In the genomic region with DNA sequence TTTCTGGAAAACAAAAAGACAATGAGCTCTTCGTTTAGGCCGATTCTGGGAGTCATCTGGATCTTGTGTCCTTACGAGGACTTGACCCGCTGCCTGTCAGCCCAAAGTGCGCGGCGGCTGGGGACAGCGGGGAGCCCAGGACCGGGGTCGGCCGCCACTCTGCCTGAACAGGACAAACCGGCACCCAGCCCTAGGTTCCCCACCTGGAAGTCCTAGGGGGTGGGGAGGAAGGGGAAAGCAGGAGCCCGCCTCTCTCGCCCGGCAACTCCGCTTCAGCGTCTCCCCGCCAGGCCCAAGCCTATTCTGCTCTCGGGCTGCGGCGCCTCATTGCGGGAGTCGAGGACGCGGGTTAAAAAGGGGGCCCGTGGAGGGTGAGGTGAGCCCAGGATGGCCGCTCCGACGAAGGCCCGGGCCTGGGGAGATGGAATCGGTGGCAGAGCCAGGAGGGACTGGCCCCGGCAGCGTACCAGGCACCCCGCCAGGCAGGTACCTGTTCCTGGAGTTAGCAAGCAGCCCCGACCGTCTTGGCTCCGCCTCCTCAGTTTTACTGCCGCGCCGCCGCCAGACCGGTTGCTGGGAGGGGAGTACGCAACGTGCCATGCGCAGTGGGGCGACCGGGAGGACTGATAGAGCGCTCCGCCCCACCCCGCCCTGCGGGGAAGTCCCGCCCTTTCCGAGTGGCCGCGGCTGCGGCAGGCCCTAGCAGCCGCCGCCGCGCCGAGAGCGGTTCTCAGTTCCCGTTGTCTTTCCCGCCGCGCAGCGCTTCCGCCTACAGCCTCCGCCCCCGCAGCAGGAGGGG, we compare ENCODE assay signal across 8 cellular contexts. TPM values are rescaled to one million over a fixed set of nuclear protein-coding genes. Genes with fewer than 3 reads are reported as not detected.
DNase-seq lines count a peak whose midpoint lies in the region; ATAC-seq and TF ChIP-seq lines count a peak whose summit lies in the region.

A gene with protein sequence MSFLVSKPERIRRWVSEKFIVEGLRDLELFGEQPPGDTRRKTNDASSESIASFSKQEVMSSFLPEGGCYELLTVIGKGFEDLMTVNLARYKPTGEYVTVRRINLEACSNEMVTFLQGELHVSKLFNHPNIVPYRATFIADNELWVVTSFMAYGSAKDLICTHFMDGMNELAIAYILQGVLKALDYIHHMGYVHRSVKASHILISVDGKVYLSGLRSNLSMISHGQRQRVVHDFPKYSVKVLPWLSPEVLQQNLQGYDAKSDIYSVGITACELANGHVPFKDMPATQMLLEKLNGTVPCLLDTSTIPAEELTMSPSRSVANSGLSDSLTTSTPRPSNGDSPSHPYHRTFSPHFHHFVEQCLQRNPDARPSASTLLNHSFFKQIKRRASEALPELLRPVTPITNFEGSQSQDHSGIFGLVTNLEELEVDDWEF (minus strand): TSS at position 549 of the 799 bp plus-strand sequence. CDS start 13,430 bp downstream, outside the sequence.

- H3K4me1 Mint-ChIP-seq in chondrocyte (ENCODE audit: low read depth), result peaks cover 19% of the 10 kb centered on the region

- H3K27me3 Mint-ChIP-seq in chondrocyte (ENCODE audit: low read depth), result no peaks in the 10 kb centered on the region

- peak within 1 kb of the TSS; percentile 92 for H3K27ac Mint-ChIP-seq in chondrocyte (ENCODE audit: unreplicated experiment)

- peak; percentile 12 for TF ChIP-seq CTCF in chondrocyte (IDR thresholded peaks at IDR 0.05)

- peak within 1 kb of the TSS; percentile 94 for H3K4me3 Mint-ChIP-seq in chondrocyte (ENCODE audit: unreplicated experiment)

- peaks cover 6% of the 10 kb centered on the region for H3K36me3 Mint-ChIP-seq in chondrocyte (ENCODE audit: low read depth)

- peak; percentile 94 for TF ChIP-seq POLR2A in GM19099 (IDR thresholded peaks at IDR 0.05; ENCODE audit: extremely low read depth, insufficient read length, low read depth)

- no peaks in the 10 kb centered on the region for H3K9me3 Mint-ChIP-seq in chondrocyte (ENCODE audit: low read depth)

- DNase-seq in AG20443 (ENCODE audit: low spot score) (peak; percentile 100), NCI-H510A (lab: John Stamatoyannopoulos, UW) (peak; percentile 98), chondrocyte (ENCODE audit: low spot score) (peak; percentile 99), kidney glomerular epithelial cell (lab: John Stamatoyannopoulos, UW) (peak; percentile 97)
- DNase-seq in activated CD4-positive, alpha-beta T cell treated with anti-CD3 and anti-CD28 coated beads for 24 hours (ENCODE audit: low read depth in 2 of 2), result peak; percentile 98
- DNase-seq in stimulated activated CD4-positive, alpha-beta T cell treated with anti-CD3 and anti-CD28 coated beads, Interleukin-1b, Interleukin-23, amount 100 ng/mL, for 1 hour (ENCODE audit: low read depth in 2 of 2), result peak; percentile 97 to 98

- peak; percentile 91 for ATAC-seq in HG03432 (IDR thresholded peaks at IDR 0.05; ENCODE audit: unreplicated experiment)

RNA-seq across cellular contexts. Expression of the gene that starts here (rescaled TPM):
- 26.2 to 47.3 TPM (median 27.1 TPM) in 3 replicates for total RNA-seq in chondrocyte

Comparison
In these comparisons a context has a peak if more than half of its experiments do, and no peak if none do; other contexts are left out.
1. Peak in every context shown above with its lines: DNase-seq and ATAC-seq.